In the genomic region with DNA sequence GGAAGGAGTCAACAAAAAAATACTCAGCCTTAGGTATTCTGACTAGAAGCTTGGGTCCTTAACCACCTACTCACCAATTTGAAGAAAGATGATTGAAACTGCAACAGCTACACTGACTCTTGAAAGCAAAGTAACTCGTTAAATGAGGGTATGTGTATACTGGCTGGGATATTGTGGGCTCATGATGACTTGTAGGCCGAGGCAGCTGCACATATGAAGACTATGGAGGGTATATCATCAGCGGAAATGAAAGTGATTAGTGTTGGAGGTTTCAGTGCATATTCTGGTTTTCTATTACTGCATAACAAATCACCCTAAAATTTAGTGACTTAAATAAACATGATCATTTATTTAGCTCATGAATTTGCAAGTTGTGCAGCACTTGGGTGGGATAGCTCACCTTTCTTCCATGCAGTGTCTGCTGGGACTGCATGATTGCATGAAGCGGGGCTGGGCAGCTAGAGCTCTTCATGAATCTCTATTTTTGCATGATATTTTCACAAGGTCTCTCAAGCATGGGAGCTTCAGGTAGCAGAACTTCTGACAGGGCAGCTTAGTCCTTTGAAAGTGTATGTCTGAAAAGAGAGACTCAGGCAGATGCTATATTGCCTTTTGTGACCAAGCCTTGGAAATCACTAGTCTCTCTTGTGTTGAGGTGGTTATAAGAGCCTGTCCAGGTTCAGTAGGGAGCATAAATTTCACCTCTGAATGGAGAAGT, we compare ENCODE assay signal across 9 cellular contexts.
A peak's percentile ranks its signal among the peaks of the same experiment; 100 is the strongest.
DNase-seq lines count a peak whose midpoint lies in the region; ATAC-seq, FAIRE-seq and TF ChIP-seq lines count a peak whose summit lies in the region.
"Had no signal": no experiment of that assay in that cellular context is flagged by ENCODE, and none has a peak within 500 bp of the region (broad histone marks: within the 10 kb centered on the region; RNA-seq: fewer than 3 reads in every experiment).

No MANE protein-coding gene starts in this region.

- no peak overlapping the region for H3K9ac ChIP-seq in colonic mucosa (ENCODE audit: low read depth in 2 of 2, low read length in 2 of 2)

- ATAC-seq in GM18520 (IDR thresholded peaks at IDR 0.05; ENCODE audit: unreplicated experiment): peak; percentile 99
- peak; percentile 93 for ATAC-seq in GM21447 (IDR thresholded peaks at IDR 0.05; ENCODE audit: unreplicated experiment)
- ATAC-seq in HG03196 (IDR thresholded peaks at IDR 0.05; ENCODE audit: unreplicated experiment): peak; percentile 98
- ATAC-seq in left colon: no peak
- no peak for ATAC-seq in upper lobe of right lung

- peaks cover 4% of the 10 kb centered on the region for H3K4me1 ChIP-seq in colonic mucosa
- peaks cover 16% of the 10 kb centered on the region for H3K4me1 ChIP-seq in vagina
- peaks cover 9% of the 10 kb centered on the region for H3K4me1 ChIP-seq in upper lobe of right lung

- intact Hi-C loops in colonic mucosa (cut with DNase I): no loop called here
- intact Hi-C loops in vagina (cut with DNase I): no loop called here
- intact Hi-C loops in left colon (cut with DNase I, micrococcal nuclease): no loop called here
- intact Hi-C loops in upper lobe of right lung (cut with DNase I): no loop called here

- no peaks in the 10 kb centered on the region for H3K9me3 ChIP-seq in colonic mucosa
- no peaks in the 10 kb centered on the region for H3K9me3 ChIP-seq in vagina
- no peaks in the 10 kb centered on the region for H3K9me3 ChIP-seq in upper lobe of right lung

- H3K36me3 ChIP-seq in colonic mucosa (no peaks in the 10 kb centered on the region), vagina (no peaks in the 10 kb centered on the region), upper lobe of right lung (no peaks in the 10 kb centered on the region)

- no peak for TF ChIP-seq POLR2A in vagina (IDR thresholded peaks at IDR 0.05)

- TF ChIP-seq CTCF in colonic mucosa (IDR thresholded peaks at IDR 0.05) (no peak), vagina (IDR thresholded peaks at IDR 0.05) (no peak), upper lobe of right lung (IDR thresholded peaks at IDR 0.05) (no peak)

- peak overlapping the region; percentile 71 for H3K27ac ChIP-seq in colonic mucosa
- no peak overlapping the region for H3K27ac ChIP-seq in vagina
- no peak overlapping the region for H3K27ac ChIP-seq in upper lobe of right lung

- DNase-seq in colonic mucosa: no peak
- no peak for DNase-seq in vagina (ENCODE audit: extremely low spot score in 2 of 2)
- DNase-seq in left colon: no peak
- DNase-seq in upper lobe of right lung: no peak
- DNase-seq in urothelium cell line (ENCODE audit: low spot score): no peak
- DNase-seq: activated CD8-positive, alpha-beta memory T cell treated with anti-CD3 and anti-CD28 coated beads, Interleukin-2, amount 50 U/mL, for 4 hours had no signal

- H3K4me3 ChIP-seq in colonic mucosa (no peak overlapping the region), vagina (no peak overlapping the region), upper lobe of right lung (no peak overlapping the region)

- no peaks in the 10 kb centered on the region for H3K27me3 ChIP-seq in colonic mucosa
- no peaks in the 10 kb centered on the region for H3K27me3 ChIP-seq in vagina
- no peaks in the 10 kb centered on the region for H3K27me3 ChIP-seq in upper lobe of right lung

- FAIRE-seq in urothelium cell line (lab: Jason Lieb, UNC): no peak

Comparison
In these comparisons a context has a peak if more than half of its experiments do, and no peak if none do; other contexts are left out.
1. ATAC-seq: peak in GM18520 (single experiment), GM21447 (single experiment) and HG03196 (single experiment); none in left colon (single experiment) and upper lobe of right lung (single experiment).